Comparison of ENCODE assay signal across 26 cellular contexts in genomic region chr10:50794490-50794889, GRCh38.
"Had no signal": no experiment of that assay in that cellular context is flagged by ENCODE, and none has a peak within 500 bp of the region (broad histone marks: within the 10 kb centered on the region; RNA-seq: fewer than 3 reads in every experiment).

No MANE protein-coding gene starts in this region.

- H3K36me3 ChIP-seq: gastroesophageal sphincter, heart left ventricle, left lung, neural progenitor cell, prostate gland, right atrium auricular region, sigmoid colon, stomach, thyroid gland, vagina had no signal

- H3K27ac ChIP-seq: dorsolateral prefrontal cortex, epithelial cell of prostate, gastroesophageal sphincter, heart left ventricle, hepatocyte, left lung, neural progenitor cell, prostate gland, right atrium auricular region, sigmoid colon, stomach, thyroid gland, vagina had no signal

- H3K9me3 Mint-ChIP-seq: mesothelial cell of epicardium; natural killer cell treated with Interleukin-12 subunit alpha and Interleukin-12 subunit beta and Interleukin-15 and Interleukin-18, amount 100 ng/mL, for 72 hours; neural progenitor cell; stimulated activated effector memory CD8-positive, alpha-beta T cell treated with anti-CD3 and anti-CD28 coated beads, Interleukin-12 subunit alpha, Interleukin-12 subunit beta, amount 100 ng/mL, for 72 hours had no signal

- DNase-seq: dorsolateral prefrontal cortex; effector CD4-positive, alpha-beta T cell; heart left ventricle; left cardiac atrium; left lung; mesenchymal stem cell; mucosa of descending colon; naive B cell; sigmoid colon; stimulated activated CD4-positive, alpha-beta T cell treated with anti-CD3 and anti-CD28 coated beads, Interleukin-2, amount 100 ng/mL, for 24 hours; stimulated activated CD4-positive, alpha-beta T cell treated with anti-CD3 and anti-CD28 coated beads, Interleukin-4, amount 100 ng/mL, for 24 hours; stimulated activated naive CD4-positive, alpha-beta T cell treated with Interleukin-2 at 50 U/mL for 16 hours; stomach; thyroid gland; trophoblast cell had no signal

- H3K4me1 ChIP-seq: gastroesophageal sphincter, heart left ventricle, left lung, neural progenitor cell, prostate gland, right atrium auricular region, sigmoid colon, stomach, thyroid gland, vagina had no signal

- H3K27ac Mint-ChIP-seq: mesothelial cell of epicardium; naive B cell; natural killer cell treated with Interleukin-12 subunit alpha and Interleukin-12 subunit beta and Interleukin-15 and Interleukin-18, amount 100 ng/mL, for 72 hours; neural progenitor cell; stimulated activated effector memory CD8-positive, alpha-beta T cell treated with anti-CD3 and anti-CD28 coated beads, Interleukin-12 subunit alpha, Interleukin-12 subunit beta, amount 100 ng/mL, for 72 hours had no signal

- H3K27me3 ChIP-seq: gastroesophageal sphincter, hepatocyte, left lung, neural progenitor cell, right atrium auricular region, sigmoid colon, stomach, thyroid gland, vagina had no signal

- H3K79me2 ChIP-seq: hepatocyte had no signal

- H3K4me1 Mint-ChIP-seq: mesothelial cell of epicardium; naive B cell; neural progenitor cell; stimulated activated effector memory CD8-positive, alpha-beta T cell treated with anti-CD3 and anti-CD28 coated beads, Interleukin-12 subunit alpha, Interleukin-12 subunit beta, amount 100 ng/mL, for 72 hours had no signal

- ATAC-seq: esophagus mucosa; gastroesophageal sphincter; heart left ventricle; left cardiac atrium; left lung; mucosa of descending colon; natural killer cell treated with Interleukin-12 subunit alpha and Interleukin-12 subunit beta and Interleukin-15 and Interleukin-18, amount 100 ng/mL, for 72 hours; stimulated activated effector memory CD8-positive, alpha-beta T cell treated with anti-CD3 and anti-CD28 coated beads, Interleukin-12 subunit alpha, Interleukin-12 subunit beta, amount 100 ng/mL, for 72 hours had no signal

- H3K9me3 ChIP-seq: gastroesophageal sphincter, heart left ventricle, left lung, mucosa of descending colon, prostate gland, right atrium auricular region, sigmoid colon, stomach, thyroid gland, vagina had no signal

- H3K4me3 Mint-ChIP-seq: mesothelial cell of epicardium; naive B cell; natural killer cell treated with Interleukin-12 subunit alpha and Interleukin-12 subunit beta and Interleukin-15 and Interleukin-18, amount 100 ng/mL, for 72 hours; neural progenitor cell; stimulated activated effector memory CD8-positive, alpha-beta T cell treated with anti-CD3 and anti-CD28 coated beads, Interleukin-12 subunit alpha, Interleukin-12 subunit beta, amount 100 ng/mL, for 72 hours had no signal

- H3K4me2 ChIP-seq: hepatocyte, neural progenitor cell had no signal

- H3K9ac ChIP-seq: neural progenitor cell had no signal

- H2AFZ ChIP-seq: hepatocyte, neural progenitor cell had no signal

- H3K36me3 Mint-ChIP-seq: mesothelial cell of epicardium; naive B cell; natural killer cell treated with Interleukin-12 subunit alpha and Interleukin-12 subunit beta and Interleukin-15 and Interleukin-18, amount 100 ng/mL, for 72 hours; neural progenitor cell; stimulated activated effector memory CD8-positive, alpha-beta T cell treated with anti-CD3 and anti-CD28 coated beads, Interleukin-12 subunit alpha, Interleukin-12 subunit beta, amount 100 ng/mL, for 72 hours had no signal

- H3K4me3 ChIP-seq: dorsolateral prefrontal cortex, gastroesophageal sphincter, heart left ventricle, hepatocyte, left lung, mucosa of descending colon, neural progenitor cell, prostate gland, right atrium auricular region, sigmoid colon, stomach, thyroid gland, vagina had no signal
